20 cellular contexts compared by ENCODE assay signal in the genomic region with DNA sequence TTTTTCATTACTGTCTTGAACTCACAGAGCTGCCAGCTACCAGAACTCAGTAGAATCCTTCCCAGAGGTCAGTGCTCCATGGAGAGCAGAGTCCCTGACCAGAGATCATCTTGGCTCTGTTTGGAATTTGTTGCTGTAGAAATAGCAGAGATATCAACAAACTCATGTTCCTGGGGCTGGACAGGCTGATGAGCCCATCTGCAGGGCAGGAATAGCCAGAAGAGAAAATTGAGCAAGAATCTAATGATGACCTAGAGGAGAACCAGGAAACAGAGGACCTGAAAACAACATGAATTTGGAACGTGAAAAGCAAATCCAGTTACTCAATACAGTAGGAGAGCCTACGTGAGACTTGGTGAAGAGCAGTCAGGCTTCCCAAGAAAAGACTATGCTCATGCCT.
DNase-seq lines count a peak whose midpoint lies in the region; TF ChIP-seq lines count a peak whose summit lies in the region.
"Had no signal": no experiment of that assay in that cellular context is flagged by ENCODE, and none has a peak within 500 bp of the region (broad histone marks: within the 10 kb centered on the region; RNA-seq: fewer than 3 reads in every experiment).

No MANE protein-coding gene starts in this region.

- no peaks in the 10 kb centered on the region for H3K27me3 ChIP-seq in testis
- H3K27me3 ChIP-seq in sigmoid colon = no peaks in the 10 kb centered on the region
- H3K27me3 ChIP-seq: BLaER1, esophagus muscularis mucosa, SJSA1, uterus had no signal

- H3K9me3 ChIP-seq in testis (no peaks in the 10 kb centered on the region), sigmoid colon (no peaks in the 10 kb centered on the region)
- H3K9me3 ChIP-seq: BLaER1, esophagus muscularis mucosa, SJSA1, uterus had no signal

- DNase-seq in NCI-H226 (peak; percentile 50), epithelial cell of esophagus (ENCODE audit: low read depth) (peak; percentile 24), iris pigment epithelial cell (ENCODE audit: low read depth) (peak; percentile 42), testis (peak; percentile 29), foreskin fibroblast (no peak), sigmoid colon (no peak)
- DNase-seq in stimulated activated CD4-positive, alpha-beta T cell treated with anti-CD3 and anti-CD28 coated beads, Interleukin-2, amount 100 ng/mL, for 48 hours = no peak
- DNase-seq: activated CD4-positive, CD25-positive, alpha-beta regulatory T cell; activated CD8-positive, alpha-beta memory T cell treated with anti-CD3 and anti-CD28 coated beads for 24 hours; Calu3; caudate nucleus; H9; NCI-H2029; NCI-H524; stimulated activated CD4-positive, alpha-beta T cell treated with anti-CD3 and anti-CD28 coated beads, Interleukin-4, amount 100 ng/mL, for 1 hour; T-helper 2 cell had no signal

- TF ChIP-seq CTCF in epithelial cell of esophagus (IDR thresholded peaks at IDR 0.05; ENCODE audit: insufficient read depth, low read depth, low read length, missing control alignments) (no peak), testis (IDR thresholded peaks at IDR 0.05) (no peak), foreskin fibroblast (IDR thresholded peaks at IDR 0.05; ENCODE audit: low read depth, low read length) (no peak), sigmoid colon (IDR thresholded peaks at IDR 0.05) (no peak)

- H3K27ac ChIP-seq in testis (no peak overlapping the region), sigmoid colon (no peak overlapping the region)
- H3K27ac ChIP-seq: BLaER1, SJSA1, uterus had no signal

- TF ChIP-seq POLR2A in testis (IDR thresholded peaks at IDR 0.05) = no peak
- no peak for TF ChIP-seq POLR2A in sigmoid colon (IDR thresholded peaks at IDR 0.05)

- H3K4me3 ChIP-seq in epithelial cell of esophagus (ENCODE audit: low read length) (no peak overlapping the region), testis (no peak overlapping the region), foreskin fibroblast (ENCODE audit: low read depth in 1 of 2, low read length in 2 of 2) (no peak overlapping the region), sigmoid colon (no peak overlapping the region)
- H3K4me3 ChIP-seq: BLaER1, esophagus muscularis mucosa, SJSA1, uterus had no signal

- TF ChIP-seq EP300 in sigmoid colon (IDR thresholded peaks at IDR 0.05) = no peak

- H3K36me3 ChIP-seq in testis (ENCODE audit: low read depth, missing control alignments) (no peaks in the 10 kb centered on the region), sigmoid colon (no peaks in the 10 kb centered on the region)
- H3K36me3 ChIP-seq: BLaER1, esophagus muscularis mucosa, SJSA1, uterus had no signal

- H3K4me1 ChIP-seq in testis (peaks cover 3% of the 10 kb centered on the region), sigmoid colon (no peaks in the 10 kb centered on the region)
- H3K4me1 ChIP-seq: BLaER1, SJSA1, uterus had no signal

- intact Hi-C loops in testis (cut with DNase I; ENCODE audit: low total_unique reads) = no loop called here
- intact Hi-C loops in sigmoid colon (cut with DNase I) = no loop called here

- WGBS in testis, 2 donors = 46 to 64% methylated on average over 2 of the region's 2 CpGs
- WGBS in sigmoid colon, 2 donors = 72 to 79% methylated on average over 2 of the region's 2 CpGs

Comparison
In these comparisons a context has a peak if more than half of its experiments do, and no peak if none do; other contexts are left out.
1. DNase-seq: peak in NCI-H226 (single experiment), epithelial cell of esophagus (single experiment), iris pigment epithelial cell (single experiment) and testis (single experiment); none in foreskin fibroblast (0 of 2), stimulated activated CD4-positive, alpha-beta T cell treated with anti-CD3 and anti-CD28 coated beads, Interleukin-2, amount 100 ng/mL, for 48 hours (0 of 2) and sigmoid colon (single experiment).